ENCODE assay signal across 23 cellular contexts in genomic region chr10:118841881-118842605, GRCh38.
DNase-seq lines count a peak whose midpoint lies in the region; ATAC-seq and TF ChIP-seq lines count a peak whose summit lies in the region.
"Had no signal": no experiment of that assay in that cellular context is flagged by ENCODE, and none has a peak within 500 bp of the region (broad histone marks: within the 10 kb centered on the region; RNA-seq: fewer than 3 reads in every experiment).

No MANE protein-coding gene starts in this region.

- H3K27me3 ChIP-seq in H9 (ENCODE audit: insufficient read depth, low read length) = no peaks in the 10 kb centered on the region
- H3K27me3 ChIP-seq: BE2C; BLaER1 treated with 17β-estradiol and CSF1 and Interleukin-3, amounts not matched to agents 10 nM and 100 nM had no signal

- peak overlapping the region; percentile 33; the same call in 1 of the 2 replicates for H3K14ac ChIP-seq in H9 (ENCODE audit: insufficient read depth, low read length)

- H2AK5ac ChIP-seq in H9 (ENCODE audit: insufficient read length, low read length) = no peak overlapping the region

- no peak overlapping the region for H3K27ac ChIP-seq in H9 (ENCODE audit: insufficient read length, low read depth, low read length)
- H3K27ac ChIP-seq: A549; BLaER1 treated with 17β-estradiol and CSF1 and Interleukin-3, amounts not matched to agents 10 nM and 100 nM had no signal

- peak; percentile 55 for DNase-seq in NCI-H82 (lab: John Stamatoyannopoulos, UW)
- DNase-seq in NCI-H82 treated with DMSO at 0.1 percent for 48 hours (lab: John Stamatoyannopoulos, UW; ENCODE audit: unreplicated experiment) = no peak
- no peak for DNase-seq in H9
- DNase-seq in islet precursor cell = peak; percentile 37
- no peak for DNase-seq in NOMO-1 treated with dmso at 0.1 percent for 144 hours (lab: John Stamatoyannopoulos, UW; ENCODE audit: unreplicated experiment)
- no peak for DNase-seq in superior temporal gyrus (ENCODE audit: extremely low spot score)
- DNase-seq: 8988T; ACHN; AML-193; CD4-positive, alpha-beta T cell; CD8-positive, alpha-beta memory T cell; DMS79; EL; GDM1; HFFc6 had no signal

- H3T11ph ChIP-seq in H9 (ENCODE audit: low read length) = no peak overlapping the region

- H4K91ac ChIP-seq in H9 (ENCODE audit: insufficient read length, low read depth, low read length) = no peak overlapping the region

- no peaks in the 10 kb centered on the region for H3K4me1 ChIP-seq in H9 (ENCODE audit: insufficient read depth, low read length)
- H3K4me1 ChIP-seq: BE2C, HAP-1 had no signal

- H3K56ac ChIP-seq in H9 (ENCODE audit: insufficient read length, low read depth, low read length) = no peak overlapping the region

- ATAC-seq in GM21390 (IDR thresholded peaks at IDR 0.05; ENCODE audit: unreplicated experiment) = no peak
- ATAC-seq: A549, GM12878, GM23338 had no signal

- H3K4me3 Mint-ChIP-seq in H9 = no peak overlapping the region
- H3K4me3 Mint-ChIP-seq: CD14-positive monocyte; CD4-positive, alpha-beta T cell; CD8-positive, alpha-beta memory T cell; GM23338; HFFc6 had no signal

- H3K9me3 Mint-ChIP-seq in H9 = no peaks in the 10 kb centered on the region
- H3K9me3 Mint-ChIP-seq: CD4-positive, alpha-beta T cell; CD8-positive, alpha-beta memory T cell; HFFc6 had no signal

- H4K20me1 ChIP-seq in H9 (ENCODE audit: control insufficient read depth, insufficient read depth, insufficient read length) = no peaks in the 10 kb centered on the region
- H4K20me1 ChIP-seq: BLaER1 treated with 17β-estradiol and CSF1 and Interleukin-3, amounts not matched to agents 10 nM and 100 nM had no signal

- H3K23me2 ChIP-seq in H9 (ENCODE audit: insufficient read length, low read depth, low read length, poor library complexity, severe bottlenecking) = no peaks in the 10 kb centered on the region

- H3K4ac ChIP-seq in H9 (ENCODE audit: low read depth, low read length) = no peak overlapping the region

- H3K9ac ChIP-seq in H9 (ENCODE audit: extremely low read depth, insufficient read length, low read length) = no peak overlapping the region
- H3K9ac ChIP-seq: BLaER1 treated with 17β-estradiol and CSF1 and Interleukin-3, amounts not matched to agents 10 nM and 100 nM had no signal

- no peak overlapping the region for H2BK5ac ChIP-seq in H9 (ENCODE audit: insufficient read length, low read length)

- no peak for TF ChIP-seq CTCF in H9 (conservative IDR thresholded peaks at IDR 0.05)

- no CpG with 5 or more reads among the region's 17 CpGs for WGBS in H9 (ENCODE audit: extremely low coverage, insufficient read length, low lambda C conversion rate)

- H4K5ac ChIP-seq in H9 (ENCODE audit: insufficient read length, low read depth, low read length) = no peak overlapping the region

- H2BK120ac ChIP-seq in H9 (ENCODE audit: low read depth, low read length, poor library complexity, severe bottlenecking) = no peak overlapping the region

- H2AFZ ChIP-seq in H9 (ENCODE audit: low read length) = no peak overlapping the region
- H2AFZ ChIP-seq: GM23338 had no signal

- peaks cover 2% of the 10 kb centered on the region for H3K27me3 Mint-ChIP-seq in H9 (ENCODE audit: low read depth)

- H3K27ac Mint-ChIP-seq in H9 = no peak overlapping the region
- H3K27ac Mint-ChIP-seq: CD4-positive, alpha-beta T cell; CD8-positive, alpha-beta memory T cell; GM23338; HFFc6 had no signal

- H3K18ac ChIP-seq in H9 (ENCODE audit: insufficient read length, low read depth, low read length) = no peak overlapping the region

- no peaks in the 10 kb centered on the region for H3K9me3 ChIP-seq in H9 (ENCODE audit: control insufficient read depth, low read depth, low read length)
- H3K9me3 ChIP-seq: A549, BE2C, HAP-1 had no signal

- H4K8ac ChIP-seq in H9 (replicated peaks; ENCODE audit: insufficient read length, low read depth, low read length) = no peak overlapping the region

- H2BK12ac ChIP-seq in H9 (ENCODE audit: insufficient read length, low read depth, low read length) = no peak overlapping the region

- no peak overlapping the region for H3K4me2 ChIP-seq in H9 (ENCODE audit: insufficient read depth, insufficient read length, low read length)
- H3K4me2 ChIP-seq: A549; BLaER1 treated with 17β-estradiol and CSF1 and Interleukin-3, amounts not matched to agents 10 nM and 100 nM; GM23338 had no signal

- no peak overlapping the region for H2BK20ac ChIP-seq in H9 (ENCODE audit: low read depth, low read length, poor library complexity, severe bottlenecking)

- no peaks in the 10 kb centered on the region for H3K79me2 ChIP-seq in H9 (ENCODE audit: insufficient read depth, low read length)

- H3K79me1 ChIP-seq in H9 (ENCODE audit: insufficient read depth, low read depth, low read length, poor library complexity, severe bottlenecking) = no peaks in the 10 kb centered on the region

- no peak overlapping the region for H2BK15ac ChIP-seq in H9 (ENCODE audit: low read depth, low read length)

- no peaks in the 10 kb centered on the region for H3K36me3 Mint-ChIP-seq in H9 (ENCODE audit: insufficient read depth in 1 of 3, low read depth in 3 of 3)
- H3K36me3 Mint-ChIP-seq: CD8-positive, alpha-beta memory T cell had no signal

- H3K4me1 Mint-ChIP-seq in H9 = peaks cover 18 to 20% of the 10 kb centered on the region in 2 experiments

- no peak overlapping the region for H3K23ac ChIP-seq in H9 (ENCODE audit: insufficient read length, low read depth, low read length)

Comparison
In these comparisons a context has a peak if more than half of its experiments do, and no peak if none do; other contexts are left out.
1. DNase-seq: peak in NCI-H82 (single experiment) and islet precursor cell (single experiment); none in NCI-H82 treated with DMSO at 0.1 percent for 48 hours (single experiment), H9 (single experiment), NOMO-1 treated with dmso at 0.1 percent for 144 hours (single experiment) and superior temporal gyrus (single experiment).